Comparison of ENCODE assay signal across 20 cellular contexts in the genomic region with DNA sequence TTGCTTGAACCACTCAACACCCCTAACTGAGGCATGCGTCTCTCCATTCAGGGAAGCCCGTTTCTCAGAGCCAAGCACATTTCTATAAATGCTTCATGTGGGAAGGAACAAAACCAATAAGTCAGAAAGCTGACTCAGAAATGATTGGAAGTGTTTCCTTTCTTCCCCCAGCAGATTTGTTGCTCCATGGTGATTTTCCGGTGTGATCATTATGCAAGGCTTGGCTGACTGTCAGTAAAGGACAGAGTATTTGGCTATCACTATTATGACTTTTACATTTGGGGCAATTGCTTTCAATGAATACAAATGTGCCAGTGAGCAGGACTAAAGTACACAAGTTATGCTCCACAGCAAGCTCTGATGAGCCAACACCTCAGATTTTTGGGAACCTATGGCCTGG. TPM values are rescaled to one million over a fixed set of nuclear protein-coding genes. Genes with fewer than 3 reads are reported as not detected.
DNase-seq lines count a peak whose midpoint lies in the region; ATAC-seq and TF ChIP-seq lines count a peak whose summit lies in the region.
"Had no signal": no experiment of that assay in that cellular context is flagged by ENCODE, and none has a peak within 500 bp of the region (broad histone marks: within the 10 kb centered on the region; RNA-seq: fewer than 3 reads in every experiment).

No MANE protein-coding gene starts in this region.

- no TSS peak for BruUV-seq in A673 (replicated peaks; lab: Mats Ljungman, UMichigan)

- H3K4me3 Mint-ChIP-seq in HFFc6: no peak overlapping the region
- H3K4me3 Mint-ChIP-seq: CD8-positive, alpha-beta T cell; neural progenitor cell had no signal

- H3K9me3 ChIP-seq in A673 (ENCODE audit: low read depth, low read length, poor library complexity, severe bottlenecking): no peaks in the 10 kb centered on the region
- H3K9me3 ChIP-seq: vagina had no signal

- peaks cover 17% of the 10 kb centered on the region for H3K9me3 Mint-ChIP-seq in HFFc6
- H3K9me3 Mint-ChIP-seq: CD8-positive, alpha-beta T cell; neural progenitor cell had no signal

- ATAC-seq in GM19395 (IDR thresholded peaks at IDR 0.05; ENCODE audit: unreplicated experiment): no peak
- no peak for ATAC-seq in GM21576 (IDR thresholded peaks at IDR 0.05; ENCODE audit: unreplicated experiment)
- ATAC-seq: CD8-positive, alpha-beta T cell had no signal

- H3K27ac ChIP-seq in A673 (ENCODE audit: low read depth, low read length, poor library complexity, severe bottlenecking) (no peak overlapping the region), brain microvascular endothelial cell (no peak overlapping the region)
- H3K27ac ChIP-seq: neural progenitor cell, vagina, VCaP had no signal

- no peak overlapping the region for H3K4me3 ChIP-seq in A673 (ENCODE audit: low read depth, low read length, poor library complexity, severe bottlenecking)
- H3K4me3 ChIP-seq in brain microvascular endothelial cell (ENCODE audit: low read depth, low read length): no peak overlapping the region
- H3K4me3 ChIP-seq: neural progenitor cell, vagina had no signal

- no peaks in the 10 kb centered on the region for H3K36me3 Mint-ChIP-seq in HFFc6 (ENCODE audit: low read depth)
- H3K36me3 Mint-ChIP-seq: CD8-positive, alpha-beta T cell; neural progenitor cell had no signal

- POLR2A ChIA-PET in A673 (lab: Charles Lee; ENCODE audit: low non-redundant PET): no interaction called here

- CTCF ChIA-PET in A673 (lab: Charles Lee): no interaction called here

- no peak overlapping the region for H3K27ac Mint-ChIP-seq in HFFc6
- H3K27ac Mint-ChIP-seq: CD8-positive, alpha-beta T cell; neural progenitor cell had no signal

- H3K4me1 ChIP-seq in A673 (ENCODE audit: insufficient read depth, low read length, poor library complexity, severe bottlenecking): no peaks in the 10 kb centered on the region
- H3K4me1 ChIP-seq: neural progenitor cell, vagina had no signal

- no peaks in the 10 kb centered on the region for H3K27me3 Mint-ChIP-seq in HFFc6 (ENCODE audit: insufficient read depth)

- H3K4me1 Mint-ChIP-seq in HFFc6 (ENCODE audit: low read depth): no peaks in the 10 kb centered on the region
- H3K4me1 Mint-ChIP-seq: neural progenitor cell had no signal

- intact Hi-C loops in A673 (cut with micrococcal nuclease; ENCODE audit: unreplicated experiment): no loop called here

- H3K36me3 ChIP-seq in A673 (ENCODE audit: insufficient read depth, low read length, poor library complexity, severe bottlenecking) (no peaks in the 10 kb centered on the region), brain microvascular endothelial cell (replicated peaks) (no peaks in the 10 kb centered on the region)
- H3K36me3 ChIP-seq: neural progenitor cell, vagina had no signal

- H3K27me3 ChIP-seq in A673 (replicated peaks; ENCODE audit: insufficient read depth, low read depth, low read length, poor library complexity): peaks cover 64% of the 10 kb centered on the region
- no peaks in the 10 kb centered on the region for H3K27me3 ChIP-seq in brain microvascular endothelial cell (replicated peaks)
- H3K27me3 ChIP-seq: neural progenitor cell, vagina had no signal

- no peak for TF ChIP-seq CTCF in A673 (conservative IDR thresholded peaks at IDR 0.05; ENCODE audit: low read depth, low read length)
- no peak for TF ChIP-seq CTCF in brain microvascular endothelial cell (IDR thresholded peaks at IDR 0.05; ENCODE audit: low read depth, low read length, missing control alignments)
- TF ChIP-seq CTCF in HFFc6 (IDR thresholded peaks at IDR 0.05): no peak

- peak; percentile 5 for DNase-seq in A673 (ENCODE audit: low spot score)
- DNase-seq in HCEC 1CT: peak; percentile 15
- peak; percentile 20 for DNase-seq in brain microvascular endothelial cell
- peak; percentile 72 for DNase-seq in iris pigment epithelial cell (ENCODE audit: low read depth)
- no peak for DNase-seq in superior temporal gyrus (ENCODE audit: extremely low spot score)
- no peak for DNase-seq in HFFc6
- DNase-seq: activated CD8-positive, alpha-beta memory T cell treated with anti-CD3 and anti-CD28 coated beads, Interleukin-2, amount 50 U/mL, for 48 hours; activated effector memory CD4-positive, alpha-beta T cell treated with anti-CD3 and anti-CD28 coated beads, Interleukin-2, amount 50 U/mL, for 16 hours; CD8-positive, alpha-beta T cell; foreskin melanocyte; NCI-H1417 treated with DMSO at 0.1 percent for 48 hours; NCI-H524; SHP77; stimulated activated CD4-positive, alpha-beta T cell treated with anti-CD3 and anti-CD28 coated beads, Interleukin-15, amount 100 ng/mL, for 24 hours had no signal

- in situ Hi-C loops in brain microvascular endothelial cell (cut with HindIII; ENCODE audit: low pct_ligation_motif_present, low sequenced_read_pairs): no loop called here

RNA-seq across cellular contexts. Expression of a gene that starts 53.3 kb away (rescaled TPM):
- total RNA-seq in A673 (2021): 0.17 TPM in 1 of 2 replicates, not detected in the other
- total RNA-seq in HFFc6 (2021; fragmentation: NEBNext Ultra II Directional; extraction: Animal tissue kit (Norgen Biotek cat#: 25700)): under 1 TPM in 4 of 6 experiments, not detected in 2; 0.11 to 0.19 (median 0.14) TPM
- total RNA-seq: temporal lobe, vagina had no signal

Comparison
In these comparisons a context has a peak if more than half of its experiments do, and no peak if none do; other contexts are left out.
1. DNase-seq: peak in A673 (single experiment), HCEC 1CT (single experiment), brain microvascular endothelial cell (single experiment) and iris pigment epithelial cell (single experiment); none in superior temporal gyrus (single experiment) and HFFc6 (single experiment).